Comparison of ENCODE assay signal across 8 cellular contexts in genomic region chr15:38454687-38455071, GRCh38. TPM values are rescaled to one million over a fixed set of nuclear protein-coding genes. Genes with fewer than 3 reads are reported as not detected.
A peak's percentile ranks its signal among the peaks of the same experiment; 100 is the strongest.
DNase-seq lines count a peak whose midpoint lies in the region; ATAC-seq, FAIRE-seq and TF ChIP-seq lines count a peak whose summit lies in the region.

No MANE protein-coding gene starts in this region.

- no peak for TF ChIP-seq CTCF in cardiac muscle cell (IDR thresholded peaks at IDR 0.05; ENCODE audit: low read depth, low read length)
- TF ChIP-seq CTCF in keratinocyte (optimal IDR thresholded peaks at IDR 0.05 in 1 of 3, IDR thresholded peaks at IDR 0.05 in 1 of 3, conservative IDR thresholded peaks at IDR 0.05 in 1 of 3; ENCODE audit: extremely low read depth in 1 of 3, insufficient read depth in 2 of 3, low read length in 3 of 3) = no peak
- no peak for TF ChIP-seq CTCF in suprapubic skin (IDR thresholded peaks at IDR 0.05)
- TF ChIP-seq CTCF in GM10248 (IDR thresholded peaks at IDR 0.05; ENCODE audit: control extremely low read depth, extremely low read depth, low read depth, missing control alignments) = no peak

- H3K4me3 Mint-ChIP-seq in activated naive CD8-positive, alpha-beta T cell treated with anti-CD3 and anti-CD28 coated beads, Interleukin-2, amount 50 U/mL, for 24 hours = peak overlapping the region; percentile 89

- H3K36me3 Mint-ChIP-seq in activated naive CD8-positive, alpha-beta T cell treated with anti-CD3 and anti-CD28 coated beads, Interleukin-2, amount 50 U/mL, for 24 hours (ENCODE audit: low read depth) = peaks cover 3% of the 10 kb centered on the region

- peaks cover 36% of the 10 kb centered on the region for H3K4me1 Mint-ChIP-seq in activated naive CD8-positive, alpha-beta T cell treated with anti-CD3 and anti-CD28 coated beads, Interleukin-2, amount 50 U/mL, for 24 hours

- H3K9me3 ChIP-seq in cardiac muscle cell (ENCODE audit: low read depth) (no peaks in the 10 kb centered on the region), keratinocyte (ENCODE audit: control insufficient read depth, low read depth, low read length) (no peaks in the 10 kb centered on the region), suprapubic skin (no peaks in the 10 kb centered on the region)

- H4K20me1 ChIP-seq in keratinocyte (ENCODE audit: control insufficient read depth, extremely low read depth, insufficient read depth, low read length) = peaks cover 2% of the 10 kb centered on the region

- peak overlapping the region; percentile 92 for H3K27ac Mint-ChIP-seq in activated naive CD8-positive, alpha-beta T cell treated with anti-CD3 and anti-CD28 coated beads, Interleukin-2, amount 50 U/mL, for 24 hours

- ATAC-seq in Right ventricle myocardium superior (ENCODE audit: poor library complexity) (no peak), HG03457 (IDR thresholded peaks at IDR 0.05; ENCODE audit: unreplicated experiment) (no peak)
- no peak for ATAC-seq in activated naive CD8-positive, alpha-beta T cell treated with anti-CD3 and anti-CD28 coated beads, Interleukin-2, amount 50 U/mL, for 24 hours

- H3K4me1 ChIP-seq in cardiac muscle cell (ENCODE audit: low read depth) (peaks cover 7% of the 10 kb centered on the region), keratinocyte (ENCODE audit: control insufficient read depth, extremely low read depth, insufficient read depth, low read length) (peaks cover 5% of the 10 kb centered on the region), suprapubic skin (peaks cover 22% of the 10 kb centered on the region)

- POLR2A ChIA-PET in GM10248 (lab: Yijun Ruan, JAX) = no interaction called here

- CTCF ChIA-PET in GM10248 (lab: Yijun Ruan, JAX) = interaction anchor here (0.8 to 3.9 kb wide), 16 partner anchors 10 to 1302 kb away, joined by 3 to 59 read pairs (median 6); partner anchors contain the start of gene RASGRP1

- H3K4me3 ChIP-seq in cardiac muscle cell (peak overlapping the region; percentile 73), keratinocyte (ENCODE audit: control insufficient read depth in 2 of 3, extremely low read depth in 1 of 3, insufficient read depth in 2 of 3, low read depth in 1 of 3, low read length in 3 of 3) (peak overlapping the region; percentile 87 to 97 (median 96)), suprapubic skin (peak overlapping the region; percentile 93)

- under 1% methylated on average over 12 of the region's 12 CpGs for WGBS in suprapubic skin

- peak overlapping the region; percentile 98 for H3K9ac ChIP-seq in keratinocyte (ENCODE audit: control insufficient read depth, extremely low read depth, insufficient read depth, low read length)

- H3K27ac ChIP-seq in cardiac muscle cell (peak overlapping the region; percentile 95), keratinocyte (ENCODE audit: control insufficient read depth, insufficient read depth, low read length) (peak overlapping the region; percentile 94), suprapubic skin (peak overlapping the region; percentile 94)

- H2AFZ ChIP-seq in keratinocyte (ENCODE audit: control insufficient read depth, low read length) = peak overlapping the region; percentile 99

- peak in 1 of 2 donors; percentile 47 for DNase-seq in cardiac muscle cell (ENCODE audit: low read depth in 1 of 2, low spot score in 1 of 2)
- no peak for DNase-seq in Right ventricle myocardium superior
- DNase-seq in activated naive CD8-positive, alpha-beta T cell treated with anti-CD3 and anti-CD28 coated beads, Interleukin-2, amount 50 U/mL, for 24 hours = no peak
- DNase-seq in keratinocyte (ENCODE audit: low read depth, low spot score) = no peak
- no peak for DNase-seq in suprapubic skin (ENCODE audit: low spot score in 2 of 2)
- DNase-seq in GM10248 (ENCODE audit: extremely low spot score) = no peak
- DNase-seq in stimulated activated CD4-positive, alpha-beta T cell treated with anti-CD3 and anti-CD28 coated beads, Interleukin-12 subunit alpha, Interleukin-12 subunit beta, amount 100 ng/mL, for 4 hours = no peak

- no peaks in the 10 kb centered on the region for H3K9me3 Mint-ChIP-seq in activated naive CD8-positive, alpha-beta T cell treated with anti-CD3 and anti-CD28 coated beads, Interleukin-2, amount 50 U/mL, for 24 hours

- no peak for TF ChIP-seq EP300 in suprapubic skin (IDR thresholded peaks at IDR 0.05)

- no peak for TF ChIP-seq POLR2A in suprapubic skin (IDR thresholded peaks at IDR 0.05)

- intact Hi-C loops in Right ventricle myocardium superior (cut with DNase I) = no loop called here

- H3K9me1 ChIP-seq in keratinocyte (ENCODE audit: control insufficient read depth, extremely low read depth, insufficient read depth, low read length) = peaks cover 2% of the 10 kb centered on the region

- no peaks in the 10 kb centered on the region for H3K27me3 Mint-ChIP-seq in activated naive CD8-positive, alpha-beta T cell treated with anti-CD3 and anti-CD28 coated beads, Interleukin-2, amount 50 U/mL, for 24 hours

- dilution Hi-C loops in keratinocyte (cut with MboI; ENCODE audit: extremely low pct_ligation_motif_present, low sequenced_read_pairs) = no loop called here

- H3K4me2 ChIP-seq in keratinocyte (ENCODE audit: control insufficient read depth, extremely low read depth, insufficient read depth, low read depth, low read length) = peak overlapping the region; percentile 93

- FAIRE-seq in keratinocyte (lab: Jason Lieb, UNC) = peak; percentile 17

- H3K27me3 ChIP-seq in cardiac muscle cell = peaks cover 3% of the 10 kb centered on the region
- H3K27me3 ChIP-seq in keratinocyte (ENCODE audit: control insufficient read depth, extremely low read depth, insufficient read depth, low read length) = no peaks in the 10 kb centered on the region
- H3K27me3 ChIP-seq in suprapubic skin = no peaks in the 10 kb centered on the region

- H3K36me3 ChIP-seq in cardiac muscle cell (no peaks in the 10 kb centered on the region), keratinocyte (ENCODE audit: control insufficient read depth in 2 of 2, extremely low read depth in 1 of 2, insufficient read depth in 2 of 2, low read length in 2 of 2) (peaks cover 1 to 8% of the 10 kb centered on the region in 2 experiments), suprapubic skin (no peaks in the 10 kb centered on the region)

- peaks cover 55% of the 10 kb centered on the region for H3K79me2 ChIP-seq in keratinocyte (ENCODE audit: control insufficient read depth, insufficient read depth, low read length)

RNA-seq across cellular contexts. Expression of gene FAM98B, which starts 0.8 kb away (rescaled TPM):
- total RNA-seq in cardiac muscle cell = 6.0 and 10.2 TPM in 2 replicates
- 2.4 and 3.4 TPM in 2 replicates for polyA plus RNA-seq in cardiac muscle cell
- 16.2 TPM for total RNA-seq in Right ventricle myocardium superior
- 4.7 to 22.2 TPM (median 9.7 TPM) in 3 replicates for polyA plus RNA-seq in keratinocyte
- polyA plus RNA-seq in keratinocyte (2011; ENCODE audit: low read depth) = 3.8 TPM
- 6.1 and 9.2 TPM in 2 replicates for polyA plus RNA-seq in keratinocyte (2011; cell fraction: cytosol; rRNA removed)
- polyA plus RNA-seq in keratinocyte (2011; cell fraction: nucleus; rRNA removed) = 5.6 and 7.3 TPM in 2 replicates
- polyA plus RNA-seq in keratinocyte (2012; ENCODE audit: low replicate concordance) = 5.9 and 20.9 TPM in 2 replicates
- polyA minus RNA-seq in keratinocyte = 1.1 to 8.3 TPM (median 2.5 TPM) in 3 replicates
- 2.1 TPM for polyA minus RNA-seq in keratinocyte (2011; cell fraction: cytosol; rRNA and poly(A)+ RNA removed)
- 4.4 and 11.0 TPM in 2 replicates for polyA minus RNA-seq in keratinocyte (2011; cell fraction: nucleus; rRNA and poly(A)+ RNA removed)
- total RNA-seq in suprapubic skin = 10 to 100 TPM in 3 of 4 donors, 1 to 10 TPM in 1; 9.4 to 48.3 (median 14.7) TPM
